14 cellular contexts compared by ENCODE assay signal in genomic region chr1:222105393-222105737, GRCh38.
DNase-seq lines count a peak whose midpoint lies in the region; ATAC-seq and TF ChIP-seq lines count a peak whose summit lies in the region.
"Had no signal": no experiment of that assay in that cellular context is flagged by ENCODE, and none has a peak within 500 bp of the region (broad histone marks: within the 10 kb centered on the region; RNA-seq: fewer than 3 reads in every experiment).

No MANE protein-coding gene starts in this region.

- WGBS in heart right ventricle, 2 donors = 61 to 66% methylated on average over 1 of the region's 1 CpG
- WGBS in testis, 2 donors = 86 to 89% methylated on average over 1 of the region's 1 CpG

- no peak overlapping the region for H3K4me3 ChIP-seq in heart right ventricle
- H3K4me3 ChIP-seq in right atrium auricular region = no peak overlapping the region
- H3K4me3 ChIP-seq in colonic mucosa = no peak overlapping the region
- H3K4me3 ChIP-seq in testis = no peak overlapping the region
- H3K4me3 ChIP-seq: esophagus squamous epithelium, GM23338 had no signal

- H3K9ac ChIP-seq in colonic mucosa (ENCODE audit: low read depth in 2 of 2, low read length in 2 of 2) = no peak overlapping the region

- H3K4me1 ChIP-seq in heart right ventricle = peaks cover 0 to 9% (median 0%) of the 10 kb centered on the region in 9 donors
- peaks cover 0 to 4% of the 10 kb centered on the region in 2 donors for H3K4me1 ChIP-seq in right atrium auricular region
- no peaks in the 10 kb centered on the region for H3K4me1 ChIP-seq in colonic mucosa
- no peaks in the 10 kb centered on the region for H3K4me1 ChIP-seq in testis

- H3K9me3 ChIP-seq in heart right ventricle (no peaks in the 10 kb centered on the region), right atrium auricular region (no peaks in the 10 kb centered on the region), colonic mucosa (no peaks in the 10 kb centered on the region), testis (no peaks in the 10 kb centered on the region)
- H3K9me3 ChIP-seq: BE2C, esophagus squamous epithelium had no signal

- no peak for TF ChIP-seq POLR2A in testis (IDR thresholded peaks at IDR 0.05)

- ATAC-seq in heart right ventricle = peak in 6 of 8 donors; percentile 42 to 83 (median 64)
- ATAC-seq: GM23338 had no signal

- TF ChIP-seq CTCF in heart right ventricle (IDR thresholded peaks at IDR 0.05) (peak in 1 of 9 donors; percentile 20), right atrium auricular region (IDR thresholded peaks at IDR 0.05) (no peak), colonic mucosa (IDR thresholded peaks at IDR 0.05) (no peak), testis (IDR thresholded peaks at IDR 0.05) (no peak)

- H3K36me3 ChIP-seq in heart right ventricle (no peaks in the 10 kb centered on the region), right atrium auricular region (no peaks in the 10 kb centered on the region), colonic mucosa (no peaks in the 10 kb centered on the region), testis (ENCODE audit: low read depth, missing control alignments) (no peaks in the 10 kb centered on the region)
- H3K36me3 ChIP-seq: BE2C, esophagus squamous epithelium had no signal

- peaks cover 0 to 13% (median 0%) of the 10 kb centered on the region in 7 donors for H3K27me3 ChIP-seq in heart right ventricle
- H3K27me3 ChIP-seq in right atrium auricular region = no peaks in the 10 kb centered on the region
- H3K27me3 ChIP-seq in colonic mucosa = no peaks in the 10 kb centered on the region
- no peaks in the 10 kb centered on the region for H3K27me3 ChIP-seq in testis
- H3K27me3 ChIP-seq: BE2C, esophagus squamous epithelium had no signal

- no peak for DNase-seq in heart right ventricle
- no peak for DNase-seq in right atrium auricular region (ENCODE audit: low spot score)
- peak; percentile 77 for DNase-seq in HT-29 (ENCODE audit: low spot score)
- peak; percentile 46 for DNase-seq in colonic mucosa
- peak; percentile 43 for DNase-seq in testis
- DNase-seq in midbrain (lab: John Stamatoyannopoulos, UW) = no peak
- DNase-seq in activated effector memory CD4-positive, alpha-beta T cell treated with Interleukin-2 at 50 U/mL for 16 hours = no peak
- no peak for DNase-seq in effector CD8-positive, alpha-beta T cell (lab: John Stamatoyannopoulos, UW)
- DNase-seq: activated CD8-positive, alpha-beta memory T cell treated with anti-CD3 and anti-CD28 coated beads for 24 hours; BE2C; esophagus squamous epithelium; GDM1; RPMI8226 had no signal

- no peak overlapping the region for H3K27ac ChIP-seq in heart right ventricle
- no peak overlapping the region for H3K27ac ChIP-seq in right atrium auricular region
- H3K27ac ChIP-seq in colonic mucosa = no peak overlapping the region
- H3K27ac ChIP-seq in testis = no peak overlapping the region

- intact Hi-C loops in heart right ventricle (cut with DNase I) = loop anchor here in 1 of 10 donors (10.0 kb wide), 1 partner anchor 349 kb away; no protein-coding TSS in a partner anchor
- intact Hi-C loops in colonic mucosa (cut with DNase I) = no loop called here
- intact Hi-C loops in testis (cut with DNase I; ENCODE audit: low total_unique reads) = no loop called here

Comparison
In these comparisons a context has a peak if more than half of its experiments do, and no peak if none do; other contexts are left out.
1. DNase-seq: peak in HT-29 (single experiment), colonic mucosa (single experiment) and testis (single experiment); none in heart right ventricle (0 of 2), right atrium auricular region (single experiment), midbrain (single experiment), activated effector memory CD4-positive, alpha-beta T cell treated with Interleukin-2 at 50 U/mL for 16 hours (single experiment) and effector CD8-positive, alpha-beta T cell (single experiment).